8 cellular contexts compared by ENCODE assay signal in the genomic region with DNA sequence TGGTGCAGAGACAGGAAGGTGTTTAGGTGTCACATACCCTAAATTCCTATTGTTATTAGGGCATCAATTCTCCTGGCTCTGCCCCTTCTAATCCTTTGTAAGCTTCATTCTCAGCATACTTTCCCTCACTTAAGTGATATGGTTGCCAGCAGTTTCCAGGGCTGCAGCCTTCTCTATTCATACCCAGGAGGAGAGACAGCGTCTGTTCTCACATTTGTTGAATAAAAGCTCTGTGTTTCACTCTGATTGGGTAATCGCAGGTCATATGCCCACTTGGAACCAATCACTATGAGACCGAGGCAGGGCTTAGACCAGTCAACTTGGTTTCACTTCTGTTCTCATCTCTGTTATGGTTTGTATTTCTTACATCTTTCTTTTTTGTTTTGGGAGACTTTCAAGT.
DNase-seq lines count a peak whose midpoint lies in the region; ATAC-seq lines count a peak whose summit lies in the region.

No MANE protein-coding gene starts in this region.

- H3K9me3 Mint-ChIP-seq in activated T-cell treated with anti-CD3 and anti-CD28 coated beads, Interleukin-2, amount 50 U/mL, for 72 hours, result peaks cover 3 to 7% of the 10 kb centered on the region in 2 donors
- H3K9me3 Mint-ChIP-seq in central memory CD8-positive, alpha-beta T cell, result no peaks in the 10 kb centered on the region
- H3K9me3 Mint-ChIP-seq in stimulated activated naive CD8-positive, alpha-beta T cell treated with anti-CD3 and anti-CD28 coated beads, Interleukin-15, Interleukin-2, amounts not matched to agents 100 ng/mL and 50 ng/mL, for 24 hours, result no peaks in the 10 kb centered on the region

- H3K36me3 Mint-ChIP-seq in activated T-cell treated with anti-CD3 and anti-CD28 coated beads, Interleukin-2, amount 50 U/mL, for 72 hours (ENCODE audit: insufficient read depth in 2 of 2), result peaks cover 0 to 3% of the 10 kb centered on the region in 2 donors
- H3K36me3 Mint-ChIP-seq in central memory CD8-positive, alpha-beta T cell (ENCODE audit: insufficient read depth), result peaks cover 8% of the 10 kb centered on the region
- H3K36me3 Mint-ChIP-seq in stimulated activated naive CD8-positive, alpha-beta T cell treated with anti-CD3 and anti-CD28 coated beads, Interleukin-15, Interleukin-2, amounts not matched to agents 100 ng/mL and 50 ng/mL, for 24 hours (ENCODE audit: low read depth), result no peaks in the 10 kb centered on the region

- DNase-seq in activated T-cell treated with anti-CD3 and anti-CD28 coated beads, Interleukin-2, amount 50 U/mL, for 72 hours, result no peak
- DNase-seq in activated T-cell treated with anti-CD3 and anti-CD28 coated beads, Interleukin-2, amount 50 U/mL, for 48 hours, result no peak
- DNase-seq in NCI-H460 (ENCODE audit: extremely low read depth, low read depth), result peak; percentile 94
- DNase-seq in central memory CD8-positive, alpha-beta T cell (ENCODE audit: low spot score in 2 of 2), result no peak
- DNase-seq in kidney tubule cell (ENCODE audit: low spot score), result peak; percentile 75
- no peak for DNase-seq in SK-N-DZ (ENCODE audit: low spot score)

- no peaks in the 10 kb centered on the region for H3K27me3 Mint-ChIP-seq in activated T-cell treated with anti-CD3 and anti-CD28 coated beads, Interleukin-2, amount 50 U/mL, for 72 hours (ENCODE audit: low read depth)
- no peaks in the 10 kb centered on the region for H3K27me3 Mint-ChIP-seq in central memory CD8-positive, alpha-beta T cell
- peaks cover 4% of the 10 kb centered on the region for H3K27me3 Mint-ChIP-seq in stimulated activated naive CD8-positive, alpha-beta T cell treated with anti-CD3 and anti-CD28 coated beads, Interleukin-15, Interleukin-2, amounts not matched to agents 100 ng/mL and 50 ng/mL, for 24 hours

- H3K4me3 Mint-ChIP-seq in activated T-cell treated with anti-CD3 and anti-CD28 coated beads, Interleukin-2, amount 50 U/mL, for 72 hours, result peak overlapping the region in 1 of 2 donors; percentile 53
- H3K4me3 Mint-ChIP-seq in central memory CD8-positive, alpha-beta T cell, result peak overlapping the region; percentile 47
- peak overlapping the region; percentile 30 for H3K4me3 Mint-ChIP-seq in stimulated activated naive CD8-positive, alpha-beta T cell treated with anti-CD3 and anti-CD28 coated beads, Interleukin-15, Interleukin-2, amounts not matched to agents 100 ng/mL and 50 ng/mL, for 24 hours

- no peak overlapping the region for H3K27ac Mint-ChIP-seq in activated T-cell treated with anti-CD3 and anti-CD28 coated beads, Interleukin-2, amount 50 U/mL, for 72 hours
- no peak overlapping the region for H3K27ac Mint-ChIP-seq in central memory CD8-positive, alpha-beta T cell (ENCODE audit: low read depth)
- H3K27ac Mint-ChIP-seq in stimulated activated naive CD8-positive, alpha-beta T cell treated with anti-CD3 and anti-CD28 coated beads, Interleukin-15, Interleukin-2, amounts not matched to agents 100 ng/mL and 50 ng/mL, for 24 hours, result no peak overlapping the region

- ATAC-seq in activated T-cell treated with anti-CD3 and anti-CD28 coated beads, Interleukin-2, amount 50 U/mL, for 72 hours (replicated peaks in 1 of 2), result peak; percentile 44 to 88
- ATAC-seq in HG02759 (IDR thresholded peaks at IDR 0.05; ENCODE audit: unreplicated experiment), result peak; percentile 93
- peak; percentile 95 for ATAC-seq in central memory CD8-positive, alpha-beta T cell (replicated peaks; ENCODE audit: extremely low read depth, poor library complexity, severe bottlenecking)

- H3K4me1 Mint-ChIP-seq in activated T-cell treated with anti-CD3 and anti-CD28 coated beads, Interleukin-2, amount 50 U/mL, for 72 hours (ENCODE audit: low read depth), result no peaks in the 10 kb centered on the region
- peaks cover 6% of the 10 kb centered on the region for H3K4me1 Mint-ChIP-seq in central memory CD8-positive, alpha-beta T cell
- H3K4me1 Mint-ChIP-seq in stimulated activated naive CD8-positive, alpha-beta T cell treated with anti-CD3 and anti-CD28 coated beads, Interleukin-15, Interleukin-2, amounts not matched to agents 100 ng/mL and 50 ng/mL, for 24 hours (ENCODE audit: low read depth), result peaks cover 3% of the 10 kb centered on the region

Comparison
In these comparisons a context has a peak if more than half of its experiments do, and no peak if none do; other contexts are left out.
1. DNase-seq: peak in NCI-H460 (single experiment) and kidney tubule cell (single experiment); none in activated T-cell treated with anti-CD3 and anti-CD28 coated beads, Interleukin-2, amount 50 U/mL, for 72 hours (0 of 2), activated T-cell treated with anti-CD3 and anti-CD28 coated beads, Interleukin-2, amount 50 U/mL, for 48 hours (0 of 2), central memory CD8-positive, alpha-beta T cell (0 of 2) and SK-N-DZ (single experiment).
2. Peak in every context shown above with its lines, with median percentiles within 50 percentile points of each other: ATAC-seq.